Comparison of ENCODE assay signal across 15 cellular contexts in the genomic region with DNA sequence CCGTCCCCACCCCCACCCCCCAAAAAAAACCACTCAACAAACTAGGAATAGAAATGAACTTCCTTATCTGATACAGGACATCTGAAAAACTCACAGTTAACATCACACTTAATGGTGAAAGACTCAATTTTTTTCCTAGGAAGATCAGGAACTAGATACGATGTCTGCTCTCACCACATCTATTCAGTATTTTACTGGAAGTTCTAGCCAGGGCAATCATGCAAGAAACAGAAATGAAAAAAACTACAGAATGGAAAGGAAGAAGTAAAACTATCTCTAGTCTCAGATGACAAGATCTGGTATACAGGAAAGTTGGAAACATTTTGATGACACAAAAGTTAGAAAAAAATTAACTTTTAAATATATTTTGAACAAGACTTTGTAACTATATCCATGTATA.
A peak's percentile ranks its signal among the peaks of the same experiment; 100 is the strongest.
DNase-seq lines count a peak whose midpoint lies in the region; TF ChIP-seq lines count a peak whose summit lies in the region.
"Had no signal": no experiment of that assay in that cellular context is flagged by ENCODE, and none has a peak within 500 bp of the region (broad histone marks: within the 10 kb centered on the region; RNA-seq: fewer than 3 reads in every experiment).

No MANE protein-coding gene starts in this region.

- no TSS peak for BruUV-seq in Calu3 (replicated peaks; lab: Mats Ljungman, UMichigan)

- H3K27ac Mint-ChIP-seq in Calu3 (ENCODE audit: unreplicated experiment): no peak overlapping the region
- H3K27ac Mint-ChIP-seq: B cell; CD4-positive, alpha-beta memory T cell; GM23338; H9 had no signal

- H3K9ac ChIP-seq in colonic mucosa (ENCODE audit: low read depth in 2 of 2, low read length in 2 of 2): no peak overlapping the region

- peak overlapping the region; percentile 76 for H3K27ac ChIP-seq in colonic mucosa
- no peak overlapping the region for H3K27ac ChIP-seq in right atrium auricular region

- intact Hi-C loops in colonic mucosa (cut with DNase I) (no loop called here), Calu3 (cut with micrococcal nuclease; ENCODE audit: unreplicated experiment) (no loop called here)

- no peak overlapping the region for H3K4me3 Mint-ChIP-seq in Calu3 (ENCODE audit: low read depth, unreplicated experiment)
- H3K4me3 Mint-ChIP-seq: B cell; CD4-positive, alpha-beta memory T cell; GM23338; H9 had no signal

- H3K27me3 ChIP-seq in colonic mucosa (no peaks in the 10 kb centered on the region), right atrium auricular region (no peaks in the 10 kb centered on the region)

- no peaks in the 10 kb centered on the region for H3K9me3 Mint-ChIP-seq in Calu3 (ENCODE audit: low read depth, unreplicated experiment)
- H3K9me3 Mint-ChIP-seq: CD4-positive, alpha-beta memory T cell; GM23338; H9 had no signal

- H3K36me3 ChIP-seq in colonic mucosa (no peaks in the 10 kb centered on the region), right atrium auricular region (no peaks in the 10 kb centered on the region)

- DNase-seq in MV-4-11 (lab: John Stamatoyannopoulos, UW): peak; percentile 27
- DNase-seq in colonic mucosa: no peak
- peak; percentile 54 for DNase-seq in renal cortical epithelial cell (ENCODE audit: low read depth)
- DNase-seq in NCI-H2196 treated with DMSO at 0.1 percent for 48 hours (lab: John Stamatoyannopoulos, UW; ENCODE audit: unreplicated experiment): no peak
- no peak for DNase-seq in Calu3
- no peak for DNase-seq in dedifferentiated amniotic fluid mesenchymal stem cell (ENCODE audit: extremely low spot score)
- no peak for DNase-seq in right atrium auricular region (ENCODE audit: low spot score)
- DNase-seq: C1 segment of cervical spinal cord; CD4-positive, alpha-beta memory T cell; DND-41; GF-D8; H9; IMR-90 had no signal

- H3K36me3 Mint-ChIP-seq in Calu3 (ENCODE audit: insufficient read depth, unreplicated experiment): no peaks in the 10 kb centered on the region

- CTCF ChIA-PET in Calu3 (lab: Charles Lee): interaction anchor here (0.6 kb wide), 1 partner anchor 40 kb away, joined by 3 read pairs; no protein-coding TSS in a partner anchor

- no peak overlapping the region for H3K4me3 ChIP-seq in colonic mucosa
- H3K4me3 ChIP-seq in right atrium auricular region: no peak overlapping the region
- H3K4me3 ChIP-seq: GM23338 had no signal

- no peaks in the 10 kb centered on the region for H3K9me3 ChIP-seq in colonic mucosa
- no peaks in the 10 kb centered on the region for H3K9me3 ChIP-seq in right atrium auricular region

- H3K4me1 Mint-ChIP-seq in Calu3 (ENCODE audit: low read depth, unreplicated experiment): peaks cover 5% of the 10 kb centered on the region

- no peaks in the 10 kb centered on the region for H3K27me3 Mint-ChIP-seq in Calu3 (ENCODE audit: unreplicated experiment)
- H3K27me3 Mint-ChIP-seq: B cell; CD4-positive, alpha-beta memory T cell had no signal

- H3K4me1 ChIP-seq in colonic mucosa (no peaks in the 10 kb centered on the region), right atrium auricular region (peaks cover 0 to 6% of the 10 kb centered on the region in 2 donors)

- TF ChIP-seq CTCF in colonic mucosa (IDR thresholded peaks at IDR 0.05) (no peak), Calu3 (IDR thresholded peaks at IDR 0.05; ENCODE audit: unreplicated experiment) (no peak), right atrium auricular region (IDR thresholded peaks at IDR 0.05) (no peak)

Comparison
In these comparisons a context has a peak if more than half of its experiments do, and no peak if none do; other contexts are left out.
1. DNase-seq: peak in MV-4-11 (single experiment) and renal cortical epithelial cell (single experiment); none in colonic mucosa (single experiment), NCI-H2196 treated with DMSO at 0.1 percent for 48 hours (single experiment), Calu3 (single experiment), dedifferentiated amniotic fluid mesenchymal stem cell (single experiment) and right atrium auricular region (single experiment).